ENCODE assay signal across 14 cellular contexts in genomic region chr2:237743024-237743423, GRCh38. TPM values are rescaled to one million over a fixed set of nuclear protein-coding genes. Genes with fewer than 3 reads are reported as not detected.
DNase-seq lines count a peak whose midpoint lies in the region; ATAC-seq and TF ChIP-seq lines count a peak whose summit lies in the region.
"Had no signal": no experiment of that assay in that cellular context is flagged by ENCODE, and none has a peak within 500 bp of the region (broad histone marks: within the 10 kb centered on the region; RNA-seq: fewer than 3 reads in every experiment).

No MANE protein-coding gene starts in this region.

- H2AFZ ChIP-seq in hepatocyte, result no peak overlapping the region

- H3K36me3 Mint-ChIP-seq in activated T-cell treated with anti-CD3 and anti-CD28 coated beads, Interleukin-2, amount 50 U/mL, for 72 hours (ENCODE audit: insufficient read depth in 2 of 2), result peaks cover 6 to 7% of the 10 kb centered on the region in 2 donors
- H3K36me3 Mint-ChIP-seq in activated T-cell treated with anti-CD3 and anti-CD28 coated beads, Interleukin-2, amount 50 U/mL, for 4 hours (ENCODE audit: insufficient read depth), result peaks cover 10% of the 10 kb centered on the region
- H3K36me3 Mint-ChIP-seq in activated CD8-positive, alpha-beta T cell treated with anti-CD3 and anti-CD28 coated beads for 36 hours (ENCODE audit: low read depth), result peaks cover 32% of the 10 kb centered on the region

- no peak overlapping the region for H3K4me3 ChIP-seq in hepatocyte

- H3K4me3 Mint-ChIP-seq in activated T-cell treated with anti-CD3 and anti-CD28 coated beads, Interleukin-2, amount 50 U/mL, for 72 hours, result no peak overlapping the region
- no peak overlapping the region for H3K4me3 Mint-ChIP-seq in activated T-cell treated with anti-CD3 and anti-CD28 coated beads, Interleukin-2, amount 50 U/mL, for 4 hours
- H3K4me3 Mint-ChIP-seq in activated CD8-positive, alpha-beta T cell treated with anti-CD3 and anti-CD28 coated beads for 36 hours, result no peak overlapping the region
- no peak overlapping the region for H3K4me3 Mint-ChIP-seq in stimulated activated naive CD8-positive, alpha-beta T cell treated with anti-CD3 and anti-CD28 coated beads, Interleukin-15, amount 100 ng/mL, for 72 hours
- H3K4me3 Mint-ChIP-seq: neural crest cell had no signal

- no peaks in the 10 kb centered on the region for H3K9me3 Mint-ChIP-seq in activated T-cell treated with anti-CD3 and anti-CD28 coated beads, Interleukin-2, amount 50 U/mL, for 72 hours
- no peaks in the 10 kb centered on the region for H3K9me3 Mint-ChIP-seq in activated T-cell treated with anti-CD3 and anti-CD28 coated beads, Interleukin-2, amount 50 U/mL, for 4 hours
- H3K9me3 Mint-ChIP-seq in activated CD8-positive, alpha-beta T cell treated with anti-CD3 and anti-CD28 coated beads for 36 hours, result no peaks in the 10 kb centered on the region
- H3K9me3 Mint-ChIP-seq in stimulated activated naive CD8-positive, alpha-beta T cell treated with anti-CD3 and anti-CD28 coated beads, Interleukin-15, amount 100 ng/mL, for 72 hours, result no peaks in the 10 kb centered on the region
- H3K9me3 Mint-ChIP-seq: neural crest cell had no signal

- peak overlapping the region; percentile 93 for H3K27ac Mint-ChIP-seq in activated T-cell treated with anti-CD3 and anti-CD28 coated beads, Interleukin-2, amount 50 U/mL, for 72 hours
- H3K27ac Mint-ChIP-seq in activated CD8-positive, alpha-beta T cell treated with anti-CD3 and anti-CD28 coated beads for 36 hours, result peak overlapping the region; percentile 79
- peak overlapping the region; percentile 69 to 93 for H3K27ac Mint-ChIP-seq in stimulated activated naive CD8-positive, alpha-beta T cell treated with anti-CD3 and anti-CD28 coated beads, Interleukin-15, amount 100 ng/mL, for 72 hours

- no peaks in the 10 kb centered on the region for H3K27me3 ChIP-seq in hepatocyte

- no peak for TF ChIP-seq CTCF in activated CD8-positive, alpha-beta T cell treated with anti-CD3 and anti-CD28 coated beads for 36 hours (IDR thresholded peaks at IDR 0.05)
- TF ChIP-seq CTCF in hepatocyte (IDR thresholded peaks at IDR 0.05; ENCODE audit: poor library complexity), result no peak

- CTCF ChIA-PET in activated CD8-positive, alpha-beta T cell treated with anti-CD3 and anti-CD28 coated beads for 36 hours (lab: Charles Lee), result interaction anchor here (0.6 to 10.6 kb wide), 5 partner anchors 13 to 1499 kb away, joined by 3 to 125 read pairs (median 29); no protein-coding TSS in a partner anchor

- WGBS in hepatocyte (ENCODE audit: low lambda C conversion rate, missing lambda C conversion rate), result 96% methylated on average over 6 of the region's 6 CpGs

- H3K4me2 ChIP-seq in hepatocyte, result no peak overlapping the region

- H3K9me3 ChIP-seq in hepatocyte (ENCODE audit: low read depth), result no peaks in the 10 kb centered on the region

- intact Hi-C loops in activated CD8-positive, alpha-beta T cell treated with anti-CD3 and anti-CD28 coated beads for 36 hours (cut with micrococcal nuclease), result loop anchor here (10.0 kb wide), 1 partner anchor 158 kb away; no protein-coding TSS in a partner anchor

- no peak for ATAC-seq in activated T-cell treated with anti-CD3 and anti-CD28 coated beads, Interleukin-2, amount 50 U/mL, for 72 hours (replicated peaks in 1 of 2)
- no peak for ATAC-seq in activated T-cell treated with anti-CD3 and anti-CD28 coated beads, Interleukin-2, amount 50 U/mL, for 4 hours
- ATAC-seq in activated CD8-positive, alpha-beta T cell treated with anti-CD3 and anti-CD28 coated beads for 36 hours, result no peak
- no peak for ATAC-seq in stimulated activated naive CD8-positive, alpha-beta T cell treated with anti-CD3 and anti-CD28 coated beads, Interleukin-15, amount 100 ng/mL, for 72 hours

- peaks cover 36% of the 10 kb centered on the region for H3K4me1 Mint-ChIP-seq in activated T-cell treated with anti-CD3 and anti-CD28 coated beads, Interleukin-2, amount 50 U/mL, for 72 hours (ENCODE audit: low read depth)
- peaks cover 40% of the 10 kb centered on the region for H3K4me1 Mint-ChIP-seq in activated T-cell treated with anti-CD3 and anti-CD28 coated beads, Interleukin-2, amount 50 U/mL, for 4 hours (ENCODE audit: low read depth)
- peaks cover 45% of the 10 kb centered on the region for H3K4me1 Mint-ChIP-seq in activated CD8-positive, alpha-beta T cell treated with anti-CD3 and anti-CD28 coated beads for 36 hours (ENCODE audit: low read depth)
- H3K4me1 Mint-ChIP-seq in stimulated activated naive CD8-positive, alpha-beta T cell treated with anti-CD3 and anti-CD28 coated beads, Interleukin-15, amount 100 ng/mL, for 72 hours, result peaks cover 56% of the 10 kb centered on the region

- POLR2A ChIA-PET in activated CD8-positive, alpha-beta T cell treated with anti-CD3 and anti-CD28 coated beads for 36 hours (lab: Charles Lee), result interaction anchor here (0.6 kb wide), 1 partner anchor 404 kb away, joined by 3 read pairs; no protein-coding TSS in a partner anchor

- no peaks in the 10 kb centered on the region for H3K9me2 ChIP-seq in hepatocyte (replicated peaks; ENCODE audit: insufficient read depth)

- no peaks in the 10 kb centered on the region for H3K36me3 ChIP-seq in hepatocyte (replicated peaks; ENCODE audit: insufficient read depth, low read depth)

- no peaks in the 10 kb centered on the region for H3K27me3 Mint-ChIP-seq in activated T-cell treated with anti-CD3 and anti-CD28 coated beads, Interleukin-2, amount 50 U/mL, for 72 hours (ENCODE audit: low read depth)
- no peaks in the 10 kb centered on the region for H3K27me3 Mint-ChIP-seq in activated T-cell treated with anti-CD3 and anti-CD28 coated beads, Interleukin-2, amount 50 U/mL, for 4 hours (ENCODE audit: low read depth)
- no peaks in the 10 kb centered on the region for H3K27me3 Mint-ChIP-seq in activated CD8-positive, alpha-beta T cell treated with anti-CD3 and anti-CD28 coated beads for 36 hours
- H3K27me3 Mint-ChIP-seq in stimulated activated naive CD8-positive, alpha-beta T cell treated with anti-CD3 and anti-CD28 coated beads, Interleukin-15, amount 100 ng/mL, for 72 hours, result no peaks in the 10 kb centered on the region

- no peaks in the 10 kb centered on the region for H4K20me1 ChIP-seq in hepatocyte (ENCODE audit: insufficient read depth, poor library complexity, severe bottlenecking)

- H3K4me1 ChIP-seq in hepatocyte (ENCODE audit: insufficient read depth), result peaks cover 21% of the 10 kb centered on the region

- H3K27ac ChIP-seq in hepatocyte, result peak overlapping the region; percentile 65

- no peak for DNase-seq in activated T-cell treated with anti-CD3 and anti-CD28 coated beads, Interleukin-2, amount 50 U/mL, for 72 hours
- no peak for DNase-seq in activated T-cell treated with anti-CD3 and anti-CD28 coated beads, Interleukin-2, amount 50 U/mL, for 4 hours
- DNase-seq in activated CD8-positive, alpha-beta T cell treated with anti-CD3 and anti-CD28 coated beads for 36 hours, result no peak
- no peak for DNase-seq in hepatocyte (ENCODE audit: low spot score)
- DNase-seq in stimulated activated naive CD8-positive, alpha-beta T cell treated with anti-CD3 and anti-CD28 coated beads, Interleukin-15, amount 100 ng/mL, for 72 hours, result no peak
- no peak for DNase-seq in epidermal melanocyte (ENCODE audit: insufficient read length, low spot score)
- no peak for DNase-seq in NCI-H345 treated with DMSO at 0.1 percent for 48 hours (lab: John Stamatoyannopoulos, UW; ENCODE audit: unreplicated experiment)
- DNase-seq in GDM1 (lab: John Stamatoyannopoulos, UW), result no peak
- DNase-seq: activated CD4-positive, alpha-beta T cell treated with anti-CD3 and anti-CD28 coated beads, Interleukin-2, amount 50 U/mL, for 48 hours; amygdala; DMS79; effector CD8-positive, alpha-beta T cell; stimulated activated CD4-positive, alpha-beta T cell treated with anti-CD3 and anti-CD28 coated beads, Interleukin-12 subunit alpha, Interleukin-12 subunit beta, amount 100 ng/mL, for 4 hours had no signal

- peaks cover 53% of the 10 kb centered on the region for H3K79me2 ChIP-seq in hepatocyte

RNA-seq across cellular contexts. Expression of gene RBM44, which starts 55.6 kb away (rescaled TPM):
- 1 to 10 TPM; 1.9 TPM for total RNA-seq in activated T-cell treated with anti-CD3 and anti-CD28 coated beads, Interleukin-2, amount 50 U/mL, for 72 hours
- total RNA-seq in activated T-cell treated with anti-CD3 and anti-CD28 coated beads, Interleukin-2, amount 50 U/mL, for 4 hours, result under 1 TPM; 0.33 to 0.69 (median 0.68) TPM
- under 1 TPM; 0.52 to 0.87 TPM for total RNA-seq in activated CD8-positive, alpha-beta T cell treated with anti-CD3 and anti-CD28 coated beads for 36 hours
- 0.40 and 0.53 TPM in 2 replicates for total RNA-seq in hepatocyte
- 0.47 and 0.76 TPM in 2 replicates for polyA plus RNA-seq in hepatocyte
